1 cellular context compared by ENCODE assay signal in genomic region chr1:33255347-33256311, GRCh38.
TF ChIP-seq lines count a peak whose summit lies in the region.

No MANE protein-coding gene starts in this region.

TF ChIP-seq in IMR-90, 13 proteins besides CTCF, POLR2A, EP300 and RAD21 (continued from another document):
- TF ChIP-seq, protein P1, sequence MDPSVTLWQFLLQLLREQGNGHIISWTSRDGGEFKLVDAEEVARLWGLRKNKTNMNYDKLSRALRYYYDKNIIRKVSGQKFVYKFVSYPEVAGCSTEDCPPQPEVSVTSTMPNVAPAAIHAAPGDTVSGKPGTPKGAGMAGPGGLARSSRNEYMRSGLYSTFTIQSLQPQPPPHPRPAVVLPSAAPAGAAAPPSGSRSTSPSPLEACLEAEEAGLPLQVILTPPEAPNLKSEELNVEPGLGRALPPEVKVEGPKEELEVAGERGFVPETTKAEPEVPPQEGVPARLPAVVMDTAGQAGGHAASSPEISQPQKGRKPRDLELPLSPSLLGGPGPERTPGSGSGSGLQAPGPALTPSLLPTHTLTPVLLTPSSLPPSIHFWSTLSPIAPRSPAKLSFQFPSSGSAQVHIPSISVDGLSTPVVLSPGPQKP (IDR thresholded peaks at IDR 0.05; ENCODE audit: borderline replicate concordance, low read depth, low read length): no peak
- no peak for TF ChIP-seq RCOR1 (IDR thresholded peaks at IDR 0.05; ENCODE audit: insufficient replicate concordance, low read length)
- TF ChIP-seq CEBPB (IDR thresholded peaks at IDR 0.05; ENCODE audit: low read depth, low read length): no peak
- no peak for TF ChIP-seq USF2 (IDR thresholded peaks at IDR 0.05; ENCODE audit: low read depth, low read length)
TF ChIP-seq in IMR-90: peak in this region for 0.
